22 cellular contexts compared by ENCODE assay signal in the genomic region with DNA sequence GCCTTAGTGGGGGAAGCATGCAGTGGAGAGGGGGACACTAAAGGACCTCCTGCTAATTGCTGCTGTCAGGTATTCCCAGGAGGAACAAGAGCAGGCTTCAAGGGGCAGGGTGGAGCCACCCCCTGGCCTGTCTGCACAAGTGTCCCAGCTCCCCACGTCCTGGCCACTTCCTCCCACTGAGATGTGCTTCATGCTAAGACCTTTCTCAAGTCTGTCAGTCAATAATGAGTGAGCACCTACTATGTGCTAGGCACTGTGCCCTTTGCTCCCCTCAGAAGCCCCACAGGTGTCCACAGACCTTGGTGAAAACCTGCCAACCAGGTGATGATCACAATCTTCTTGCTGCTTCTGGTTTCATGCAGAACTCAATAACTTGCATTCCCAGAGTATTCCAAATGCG.
DNase-seq lines count a peak whose midpoint lies in the region; ATAC-seq and TF ChIP-seq lines count a peak whose summit lies in the region.
"Had no signal": no experiment of that assay in that cellular context is flagged by ENCODE, and none has a peak within 500 bp of the region (broad histone marks: within the 10 kb centered on the region; RNA-seq: fewer than 3 reads in every experiment).

No MANE protein-coding gene starts in this region.

- no peak for DNase-seq in T-helper 17 cell
- DNase-seq in endodermal cell, result peak; percentile 38
- DNase-seq in neural progenitor cell (ENCODE audit: low spot score), result no peak
- DNase-seq in NCI-H2107 treated with DMSO at 0.1 percent for 48 hours (lab: John Stamatoyannopoulos, UW; ENCODE audit: unreplicated experiment), result no peak
- DNase-seq in NCI-H2171 (lab: John Stamatoyannopoulos, UW), result no peak
- DNase-seq: CD4-positive, alpha-beta T cell; CD8-positive, alpha-beta memory T cell; DMS 273 treated with DMSO at 0.1 percent for 48 hours; DMS79; EL; GDM1; H9; HFFc6 had no signal

- H3K79me2 ChIP-seq in neural progenitor cell (ENCODE audit: low read depth), result no peaks in the 10 kb centered on the region

- H3K27ac ChIP-seq in HEK293 (ENCODE audit: extremely low read depth, low read depth, low read length) (no peak overlapping the region), endodermal cell (ENCODE audit: low read depth, low read length) (no peak overlapping the region), neural progenitor cell (no peak overlapping the region), gastroesophageal sphincter (no peak overlapping the region)
- H3K27ac ChIP-seq: 22Rv1; BLaER1 treated with 17β-estradiol and CSF1 and Interleukin-3, amounts not matched to agents 10 nM and 100 nM had no signal

- no peaks in the 10 kb centered on the region for H3K9me3 ChIP-seq in HEK293 (ENCODE audit: control insufficient read depth, insufficient read depth, low read depth, low read length)
- no peaks in the 10 kb centered on the region for H3K9me3 ChIP-seq in T-helper 17 cell (ENCODE audit: control insufficient read depth, low read length, poor library complexity, severe bottlenecking)
- no peaks in the 10 kb centered on the region for H3K9me3 ChIP-seq in endodermal cell (ENCODE audit: control insufficient read depth, low read length)
- no peaks in the 10 kb centered on the region for H3K9me3 ChIP-seq in neural progenitor cell (ENCODE audit: low read depth)
- no peaks in the 10 kb centered on the region for H3K9me3 ChIP-seq in gastroesophageal sphincter
- H3K9me3 ChIP-seq: BLaER1 treated with 17β-estradiol and CSF1 and Interleukin-3, amounts not matched to agents 10 nM and 100 nM had no signal

- no peak for ATAC-seq in T-helper 17 cell
- ATAC-seq in GM21529 (IDR thresholded peaks at IDR 0.05; ENCODE audit: unreplicated experiment), result no peak
- no peak for ATAC-seq in gastroesophageal sphincter
- ATAC-seq: GM23338, HCT116 had no signal

- peaks cover 70% of the 10 kb centered on the region for H3K27me3 Mint-ChIP-seq in T-helper 17 cell
- H3K27me3 Mint-ChIP-seq in endodermal cell (ENCODE audit: insufficient read depth), result no peaks in the 10 kb centered on the region
- peaks cover 9% of the 10 kb centered on the region for H3K27me3 Mint-ChIP-seq in neural progenitor cell (ENCODE audit: insufficient read depth, low read depth)

- H3K36me3 Mint-ChIP-seq in T-helper 17 cell (ENCODE audit: low read depth) (peaks cover 2% of the 10 kb centered on the region), endodermal cell (ENCODE audit: low read depth) (no peaks in the 10 kb centered on the region), neural progenitor cell (no peaks in the 10 kb centered on the region)
- H3K36me3 Mint-ChIP-seq: CD14-positive monocyte; CD8-positive, alpha-beta memory T cell had no signal

- peaks cover 2% of the 10 kb centered on the region for H3K4me1 Mint-ChIP-seq in T-helper 17 cell
- H3K4me1 Mint-ChIP-seq in endodermal cell, result peaks cover 19% of the 10 kb centered on the region
- peaks cover 31% of the 10 kb centered on the region for H3K4me1 Mint-ChIP-seq in neural progenitor cell
- H3K4me1 Mint-ChIP-seq: B cell; CD14-positive monocyte; CD8-positive, alpha-beta memory T cell had no signal

- H3K9ac ChIP-seq in endodermal cell (ENCODE audit: extremely low read depth, low read length, poor library complexity, severe bottlenecking), result no peak overlapping the region
- H3K9ac ChIP-seq in neural progenitor cell, result no peak overlapping the region
- H3K9ac ChIP-seq: BLaER1 treated with 17β-estradiol and CSF1 and Interleukin-3, amounts not matched to agents 10 nM and 100 nM had no signal

- no peaks in the 10 kb centered on the region for H4K20me1 ChIP-seq in neural progenitor cell (ENCODE audit: low read depth)
- H4K20me1 ChIP-seq: BLaER1 treated with 17β-estradiol and CSF1 and Interleukin-3, amounts not matched to agents 10 nM and 100 nM had no signal

- 87 to 93% methylated on average over 2 of the region's 2 CpGs for WGBS in endodermal cell (ENCODE audit: insufficient coverage in 1 of 2, insufficient read length in 1 of 2), 2 experiments
- WGBS in gastroesophageal sphincter (ENCODE audit: low coverage in 1 of 2), 2 donors, result 88 to 100% methylated on average over 1 of the region's 2 CpGs

- CTCF ChIA-PET in HEK293 (lab: Yijun Ruan, JAX), result interaction anchor here (0.6 to 8.2 kb wide), 4 partner anchors 43 to 148 kb away, joined by 3 to 145 read pairs (median 4); partner anchors contain the start of gene UNC5CL

- no peak overlapping the region for H2AFZ ChIP-seq in neural progenitor cell (replicated peaks)
- H2AFZ ChIP-seq: GM23338 had no signal

- no peaks in the 10 kb centered on the region for H3F3A ChIP-seq in neural progenitor cell (ENCODE audit: low read depth)

- peak overlapping the region; percentile 47 for H3K27ac Mint-ChIP-seq in T-helper 17 cell
- H3K27ac Mint-ChIP-seq in endodermal cell, result no peak overlapping the region
- H3K27ac Mint-ChIP-seq in neural progenitor cell, result peak overlapping the region; percentile 22
- H3K27ac Mint-ChIP-seq: B cell; CD4-positive, alpha-beta T cell; CD8-positive, alpha-beta memory T cell; GM23338; H9; HFFc6 had no signal

- H3K4me3 Mint-ChIP-seq in T-helper 17 cell (no peak overlapping the region), endodermal cell (no peak overlapping the region), neural progenitor cell (no peak overlapping the region)
- H3K4me3 Mint-ChIP-seq: B cell; CD14-positive monocyte; CD4-positive, alpha-beta T cell; CD8-positive, alpha-beta memory T cell; GM23338; H9; HFFc6 had no signal

- no peak for TF ChIP-seq CTCF in HEK293 (tag by site-specific recombination; IDR thresholded peaks at IDR 0.05)
- TF ChIP-seq CTCF in endodermal cell (conservative IDR thresholded peaks at IDR 0.05), result no peak
- TF ChIP-seq CTCF in neural progenitor cell (IDR thresholded peaks at IDR 0.05), result no peak
- no peak for TF ChIP-seq CTCF in gastroesophageal sphincter (IDR thresholded peaks at IDR 0.05)

- H3K9me3 Mint-ChIP-seq in endodermal cell (no peaks in the 10 kb centered on the region), neural progenitor cell (no peaks in the 10 kb centered on the region)
- H3K9me3 Mint-ChIP-seq: CD4-positive, alpha-beta T cell; CD8-positive, alpha-beta memory T cell; GM23338; H9; HFFc6 had no signal

- H3K27me3 ChIP-seq in endodermal cell (ENCODE audit: control insufficient read depth, insufficient read depth, low read length, poor library complexity, severe bottlenecking) (no peaks in the 10 kb centered on the region), neural progenitor cell (no peaks in the 10 kb centered on the region), gastroesophageal sphincter (no peaks in the 10 kb centered on the region)
- H3K27me3 ChIP-seq: BLaER1 treated with 17β-estradiol and CSF1 and Interleukin-3, amounts not matched to agents 10 nM and 100 nM had no signal

- no peak overlapping the region for H3K4me3 ChIP-seq in HEK293 (ENCODE audit: low read depth, low read length)
- no peak overlapping the region for H3K4me3 ChIP-seq in endodermal cell (ENCODE audit: low read length)
- H3K4me3 ChIP-seq in neural progenitor cell, result no peak overlapping the region
- no peak overlapping the region for H3K4me3 ChIP-seq in gastroesophageal sphincter
- H3K4me3 ChIP-seq: BLaER1 treated with 17β-estradiol and CSF1 and Interleukin-3, amounts not matched to agents 10 nM and 100 nM; GM23338 had no signal

- H3K36me3 ChIP-seq in HEK293 (ENCODE audit: control insufficient read depth in 2 of 2, insufficient read depth in 1 of 2, low read length in 2 of 2), result no peaks in the 10 kb centered on the region
- no peaks in the 10 kb centered on the region for H3K36me3 ChIP-seq in endodermal cell (ENCODE audit: control insufficient read depth, insufficient read depth, low read length)
- H3K36me3 ChIP-seq in neural progenitor cell, result no peaks in the 10 kb centered on the region
- H3K36me3 ChIP-seq in gastroesophageal sphincter, result no peaks in the 10 kb centered on the region
- H3K36me3 ChIP-seq: BLaER1 treated with 17β-estradiol and CSF1 and Interleukin-3, amounts not matched to agents 10 nM and 100 nM had no signal

- TF ChIP-seq EP300 in gastroesophageal sphincter (IDR thresholded peaks at IDR 0.05), result no peak

- TF ChIP-seq POLR2A in gastroesophageal sphincter (IDR thresholded peaks at IDR 0.05), result no peak

- POLR2A ChIA-PET in HEK293 (lab: Yijun Ruan, JAX), result no interaction called here

- no peak overlapping the region for H3K4me2 ChIP-seq in neural progenitor cell
- H3K4me2 ChIP-seq: BLaER1 treated with 17β-estradiol and CSF1 and Interleukin-3, amounts not matched to agents 10 nM and 100 nM; GM23338 had no signal

- H3K4me1 ChIP-seq in HEK293 (ENCODE audit: control insufficient read depth, insufficient read depth, low read length) (no peaks in the 10 kb centered on the region), endodermal cell (ENCODE audit: control insufficient read depth, insufficient read depth, low read length) (peaks cover 5% of the 10 kb centered on the region), neural progenitor cell (peaks cover 4% of the 10 kb centered on the region), gastroesophageal sphincter (no peaks in the 10 kb centered on the region)

TF ChIP-seq in HEK293, 187 proteins besides CTCF, POLR2A, EP300 and RAD21 (continues in another document):
- TF ChIP-seq, protein P1, sequence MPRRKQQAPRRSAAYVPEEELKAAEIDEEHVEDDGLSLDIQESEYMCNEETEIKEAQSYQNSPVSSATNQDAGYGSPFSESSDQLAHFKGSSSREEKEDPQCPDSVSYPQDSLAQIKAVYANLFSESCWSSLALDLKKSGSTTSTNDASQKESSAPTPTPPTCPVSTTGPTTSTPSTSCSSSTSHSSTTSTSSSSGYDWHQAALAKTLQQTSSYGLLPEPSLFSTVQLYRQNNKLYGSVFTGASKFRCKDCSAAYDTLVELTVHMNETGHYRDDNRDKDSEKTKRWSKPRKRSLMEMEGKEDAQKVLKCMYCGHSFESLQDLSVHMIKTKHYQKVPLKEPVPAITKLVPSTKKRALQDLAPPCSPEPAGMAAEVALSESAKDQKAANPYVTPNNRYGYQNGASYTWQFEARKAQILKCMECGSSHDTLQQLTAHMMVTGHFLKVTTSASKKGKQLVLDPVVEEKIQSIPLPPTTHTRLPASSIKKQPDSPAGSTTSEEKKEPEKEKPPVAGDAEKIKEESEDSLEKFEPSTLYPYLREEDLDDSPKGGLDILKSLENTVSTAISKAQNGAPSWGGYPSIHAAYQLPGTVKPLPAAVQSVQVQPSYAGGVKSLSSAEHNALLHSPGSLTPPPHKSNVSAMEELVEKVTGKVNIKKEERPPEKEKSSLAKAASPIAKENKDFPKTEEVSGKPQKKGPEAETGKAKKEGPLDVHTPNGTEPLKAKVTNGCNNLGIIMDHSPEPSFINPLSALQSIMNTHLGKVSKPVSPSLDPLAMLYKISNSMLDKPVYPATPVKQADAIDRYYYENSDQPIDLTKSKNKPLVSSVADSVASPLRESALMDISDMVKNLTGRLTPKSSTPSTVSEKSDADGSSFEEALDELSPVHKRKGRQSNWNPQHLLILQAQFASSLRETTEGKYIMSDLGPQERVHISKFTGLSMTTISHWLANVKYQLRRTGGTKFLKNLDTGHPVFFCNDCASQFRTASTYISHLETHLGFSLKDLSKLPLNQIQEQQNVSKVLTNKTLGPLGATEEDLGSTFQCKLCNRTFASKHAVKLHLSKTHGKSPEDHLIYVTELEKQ (tag by site-specific recombination; IDR thresholded peaks at IDR 0.05; ENCODE audit: borderline replicate concordance), result no peak
- no peak for TF ChIP-seq ZNF266 (tag by site-specific recombination; IDR thresholded peaks at IDR 0.05; ENCODE audit: low read depth)
